ENCODE assay signal across 9 cellular contexts in the genomic region with DNA sequence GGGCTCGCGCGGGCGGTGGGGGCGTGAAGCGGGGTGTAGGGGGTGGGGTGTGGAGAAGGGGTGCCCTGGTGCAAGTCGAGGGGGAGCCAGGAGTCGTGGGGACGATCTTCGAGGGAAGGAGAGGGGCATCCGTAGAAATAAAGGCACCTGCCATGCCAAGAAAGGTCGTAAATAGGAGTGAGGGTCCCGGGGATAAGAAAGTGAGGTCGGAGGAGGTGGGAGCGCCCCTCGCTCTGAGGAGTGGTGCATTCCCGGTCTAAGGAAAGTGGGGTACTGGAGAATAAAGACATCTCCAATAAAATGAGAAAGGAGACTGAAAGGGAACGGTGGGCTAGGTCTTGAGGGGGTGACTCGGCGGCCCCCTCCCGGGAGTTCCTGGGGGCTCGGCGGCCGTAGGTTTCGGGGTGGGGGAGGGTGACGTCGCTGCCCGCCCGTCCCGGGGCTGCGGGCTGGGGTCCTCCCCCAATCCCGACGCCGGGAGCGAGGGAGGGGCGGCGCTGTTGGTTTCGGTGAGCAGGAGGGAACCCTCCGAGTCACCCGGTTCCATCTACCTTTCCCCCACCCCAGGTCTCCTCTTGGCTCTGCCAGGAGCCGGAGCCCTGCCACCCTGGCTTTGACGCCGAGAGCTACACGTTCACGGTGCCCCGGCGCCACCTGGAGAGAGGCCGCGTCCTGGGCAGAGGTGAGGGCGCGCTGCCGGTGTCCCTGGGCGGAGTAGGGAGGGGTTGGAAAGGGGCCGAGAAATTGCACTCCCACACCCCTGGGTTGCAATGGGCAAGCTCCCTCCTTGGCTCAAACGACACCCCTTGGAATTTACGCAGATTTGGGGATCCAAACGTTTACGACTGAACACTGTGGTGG. TPM values are rescaled to one million over a fixed set of nuclear protein-coding genes. Genes with fewer than 3 reads are reported as not detected.
A peak's percentile ranks its signal among the peaks of the same experiment; 100 is the strongest.
DNase-seq lines count a peak whose midpoint lies in the region; ATAC-seq and TF ChIP-seq lines count a peak whose summit lies in the region.
"Had no signal": no experiment of that assay in that cellular context is flagged by ENCODE, and none has a peak within 500 bp of the region (broad histone marks: within the 10 kb centered on the region; RNA-seq: fewer than 3 reads in every experiment).

No MANE protein-coding gene starts in this region.

- no peaks in the 10 kb centered on the region for H3K36me3 ChIP-seq in breast epithelium
- H3K36me3 ChIP-seq in lung (ENCODE audit: control insufficient read depth in 2 of 2, insufficient read depth in 2 of 2, low read length in 2 of 2), result no peaks in the 10 kb centered on the region
- H3K36me3 ChIP-seq in uterus, result no peaks in the 10 kb centered on the region

- no peaks in the 10 kb centered on the region for H3K4me1 ChIP-seq in breast epithelium
- H3K4me1 ChIP-seq in lung (ENCODE audit: control insufficient read depth in 2 of 2, insufficient read depth in 2 of 2, low read length in 2 of 2), result peaks cover 3 to 7% of the 10 kb centered on the region in 2 donors
- H3K4me1 ChIP-seq in uterus, result peaks cover 0 to 7% of the 10 kb centered on the region in 2 donors

- peak; percentile 9 for DNase-seq in stimulated activated CD4-positive, alpha-beta T cell treated with anti-CD3 and anti-CD28 coated beads, Interleukin-4, amount 100 ng/mL, for 1 hour
- no peak for DNase-seq in stimulated activated CD4-positive, alpha-beta T cell treated with anti-CD3 and anti-CD28 coated beads, Interleukin-12 subunit alpha, Interleukin-12 subunit beta, amount 100 ng/mL, for 4 hours
- DNase-seq in breast epithelium (ENCODE audit: low spot score in 2 of 2) (peak; percentile 70 to 82), lung (ENCODE audit: low spot score) (peak; percentile 65), uterus (peak; percentile 15 to 17), HK-2 (ENCODE audit: unreplicated experiment) (no peak), SIG-M5 (lab: John Stamatoyannopoulos, UW) (no peak), dedifferentiated amniotic fluid mesenchymal stem cell (ENCODE audit: extremely low spot score) (no peak)
- DNase-seq: IMR-90 had no signal

- ATAC-seq in lung (ENCODE audit: insufficient read depth, low FRiP score), result peak; percentile 43

- H3K27me3 ChIP-seq in breast epithelium (peaks cover 0 to 8% of the 10 kb centered on the region in 2 donors), lung (ENCODE audit: control insufficient read depth, insufficient read depth) (no peaks in the 10 kb centered on the region), uterus (peaks cover 9 to 21% of the 10 kb centered on the region in 2 donors)

- H3K27ac ChIP-seq in breast epithelium, result peak overlapping the region; percentile 93 to 94
- H3K27ac ChIP-seq in lung (ENCODE audit: low read depth in 1 of 2, low read length in 1 of 2), result peak overlapping the region in 1 of 2 donors; percentile 78
- H3K27ac ChIP-seq in uterus, result no peak overlapping the region

- TF ChIP-seq POLR2A in breast epithelium (IDR thresholded peaks at IDR 0.05), result no peak
- TF ChIP-seq POLR2A in uterus (IDR thresholded peaks at IDR 0.05), result no peak

- H3K4me3 ChIP-seq in breast epithelium (peak overlapping the region in 2 of 3 donors; percentile 84 to 86), lung (peak overlapping the region; percentile 30), uterus (peak overlapping the region in 1 of 2 donors; percentile 38)

- 12 to 24% methylated on average over 49 to 58 of the region's 58 CpGs for WGBS in lung, 2 donors

- intact Hi-C loops in breast epithelium (cut with DNase I; ENCODE audit: low total_unique reads), result no loop called here
- intact Hi-C loops in uterus (cut with DNase I; ENCODE audit: low total_unique reads), result no loop called here

- H3K9me3 ChIP-seq in breast epithelium (no peaks in the 10 kb centered on the region), lung (ENCODE audit: control insufficient read depth in 2 of 2, insufficient read depth in 1 of 2, low read length in 1 of 2) (no peaks in the 10 kb centered on the region), uterus (no peaks in the 10 kb centered on the region)

- TF ChIP-seq CTCF in breast epithelium (IDR thresholded peaks at IDR 0.05), result no peak
- TF ChIP-seq CTCF in lung (IDR thresholded peaks at IDR 0.05; ENCODE audit: control extremely low read depth, extremely low read depth), result no peak
- TF ChIP-seq CTCF in uterus (IDR thresholded peaks at IDR 0.05), result no peak

RNA-seq across cellular contexts. Expression of gene CDH1, which starts 0.9 kb away (rescaled TPM):
- total RNA-seq in breast epithelium, result 100 to 1,000 TPM in 1 of 3 donors, 10 to 100 TPM in 1, under 1 TPM in 1; 0.16 to 127 (median 86.5) TPM
- 100 to 1,000 TPM; 131 to 227 TPM for total RNA-seq in lung
- 10 to 100 TPM; 33.2 to 59.2 TPM for polyA plus RNA-seq in lung
- total RNA-seq in uterus, result 10 to 100 TPM in 1 of 4 donors, 1 to 10 TPM in 2, under 1 TPM in 1; 0.26 to 30.0 (median 2.6) TPM
- polyA plus RNA-seq: IMR-90 had no signal

Comparison
In these comparisons a context has a peak if more than half of its experiments do, and no peak if none do; other contexts are left out.
1. DNase-seq: peak in stimulated activated CD4-positive, alpha-beta T cell treated with anti-CD3 and anti-CD28 coated beads, Interleukin-4, amount 100 ng/mL, for 1 hour (single experiment), breast epithelium (2 of 2), lung (single experiment) and uterus (2 of 2); none in stimulated activated CD4-positive, alpha-beta T cell treated with anti-CD3 and anti-CD28 coated beads, Interleukin-12 subunit alpha, Interleukin-12 subunit beta, amount 100 ng/mL, for 4 hours (single experiment), HK-2 (single experiment), SIG-M5 (single experiment) and dedifferentiated amniotic fluid mesenchymal stem cell (single experiment).
2. H3K27ac ChIP-seq: peak in breast epithelium (2 of 2); none in uterus (0 of 2).